In the genomic region with DNA sequence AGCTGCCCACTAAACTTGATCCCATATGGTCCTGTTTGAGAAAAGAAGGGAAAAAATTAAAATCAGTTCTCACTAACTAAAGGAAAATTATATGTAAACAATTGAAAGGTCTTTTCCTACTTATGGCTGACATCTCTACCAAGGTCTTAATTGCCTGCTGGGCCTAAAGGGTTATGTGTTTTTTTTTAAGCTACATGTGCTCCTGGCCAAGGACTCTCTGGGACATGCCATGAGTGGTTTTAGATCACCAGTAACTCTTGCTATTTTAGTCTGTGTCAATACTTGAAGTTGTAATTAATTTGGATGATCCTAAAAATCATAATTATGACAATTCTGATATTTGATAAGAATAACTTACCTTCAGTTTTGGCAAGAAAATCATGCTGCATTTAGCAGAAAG, we compare ENCODE assay signal across 23 cellular contexts. TPM values are rescaled to one million over a fixed set of nuclear protein-coding genes. Genes with fewer than 3 reads are reported as not detected.
DNase-seq lines count a peak whose midpoint lies in the region; ATAC-seq and TF ChIP-seq lines count a peak whose summit lies in the region.
"Had no signal": no experiment of that assay in that cellular context is flagged by ENCODE, and none has a peak within 500 bp of the region (broad histone marks: within the 10 kb centered on the region; RNA-seq: fewer than 3 reads in every experiment).

No MANE protein-coding gene starts in this region.

- H3K27ac ChIP-seq in right atrium auricular region (no peak overlapping the region), osteoblast (ENCODE audit: low read depth, low read length) (no peak overlapping the region)
- H3K27ac ChIP-seq: A549; BLaER1 treated with 17β-estradiol and CSF1 and Interleukin-3, amounts not matched to agents 10 nM and 100 nM had no signal

- no peak overlapping the region for H3K4me2 ChIP-seq in osteoblast (ENCODE audit: insufficient read depth, low read length)
- H3K4me2 ChIP-seq: A549; BLaER1 treated with 17β-estradiol and CSF1 and Interleukin-3, amounts not matched to agents 10 nM and 100 nM; GM23338 had no signal

- H3K36me3 ChIP-seq in right atrium auricular region (no peaks in the 10 kb centered on the region), osteoblast (ENCODE audit: insufficient read depth, low read length) (no peaks in the 10 kb centered on the region)
- H3K36me3 ChIP-seq: BE2C; BLaER1 treated with 17β-estradiol and CSF1 and Interleukin-3, amounts not matched to agents 10 nM and 100 nM had no signal

- H2AFZ ChIP-seq in osteoblast (ENCODE audit: low read length), result no peak overlapping the region
- H2AFZ ChIP-seq: GM23338 had no signal

- intact Hi-C loops in Right ventricle myocardium inferior (cut with DNase I), result no loop called here

- H3K9me3 ChIP-seq in right atrium auricular region (no peaks in the 10 kb centered on the region), osteoblast (ENCODE audit: low read depth, low read length) (no peaks in the 10 kb centered on the region)
- H3K9me3 ChIP-seq: BE2C had no signal

- H4K20me1 ChIP-seq in osteoblast (ENCODE audit: insufficient read depth, low read length), result no peaks in the 10 kb centered on the region
- H4K20me1 ChIP-seq: BLaER1 treated with 17β-estradiol and CSF1 and Interleukin-3, amounts not matched to agents 10 nM and 100 nM had no signal

- peak; percentile 59 for ATAC-seq in Right ventricle myocardium inferior
- ATAC-seq in GM19452 (IDR thresholded peaks at IDR 0.05; ENCODE audit: unreplicated experiment), result no peak
- ATAC-seq: A549, GM12878, GM23338, HCT116 had no signal

- no peaks in the 10 kb centered on the region for H3K79me2 ChIP-seq in osteoblast (ENCODE audit: insufficient read depth, low read length)

- TF ChIP-seq CTCF in right atrium auricular region (IDR thresholded peaks at IDR 0.05) (no peak), osteoblast (IDR thresholded peaks at IDR 0.05; ENCODE audit: extremely low read depth, low read depth, low read length) (no peak)

- H3K4me1 ChIP-seq in right atrium auricular region (no peaks in the 10 kb centered on the region), osteoblast (ENCODE audit: insufficient read depth, low read length) (peaks cover 9% of the 10 kb centered on the region)
- H3K4me1 ChIP-seq: A549; BE2C; BLaER1 treated with 17β-estradiol and CSF1 and Interleukin-3, amounts not matched to agents 10 nM and 100 nM had no signal

- no peak overlapping the region for H3K4me3 ChIP-seq in right atrium auricular region
- no peak overlapping the region for H3K4me3 ChIP-seq in osteoblast (ENCODE audit: insufficient read depth, low read length)
- H3K4me3 ChIP-seq: A549; BLaER1 treated with 17β-estradiol and CSF1 and Interleukin-3, amounts not matched to agents 10 nM and 100 nM; GM12878; GM23338 had no signal

- DNase-seq in Right ventricle myocardium inferior (ENCODE audit: missing footprints) (no peak), right atrium auricular region (ENCODE audit: low spot score) (no peak), myocyte (ENCODE audit: low read depth) (peak; percentile 38), osteoblast (ENCODE audit: insufficient read length, low spot score, missing footprints) (peak; percentile 11), NCI-H187 (lab: John Stamatoyannopoulos, UW) (no peak)
- DNase-seq: 8988T; ACHN; AML-193; BE2C; CD4-positive, alpha-beta T cell; CD8-positive, alpha-beta memory T cell; DMS 273 treated with DMSO at 0.1 percent for 48 hours; DMS79; EL; GDM1; H9 had no signal

- H3K27me3 ChIP-seq in right atrium auricular region, result no peaks in the 10 kb centered on the region
- no peaks in the 10 kb centered on the region for H3K27me3 ChIP-seq in osteoblast (ENCODE audit: insufficient read depth, low read length)
- H3K27me3 ChIP-seq: BE2C; BLaER1 treated with 17β-estradiol and CSF1 and Interleukin-3, amounts not matched to agents 10 nM and 100 nM had no signal

RNA-seq across cellular contexts. Expression of a gene that starts 35.9 kb away (rescaled TPM):
- total RNA-seq in Right ventricle myocardium inferior, result 19.5 TPM
- 10 to 100 TPM; 16.2 to 24.2 TPM for total RNA-seq in right atrium auricular region
- total RNA-seq in myocyte, result 18.5 and 22.0 TPM in 2 replicates
- 7.3 TPM for polyA plus RNA-seq in myocyte (2012)
- 35.5 and 35.9 TPM in 2 replicates for total RNA-seq in osteoblast
- total RNA-seq: CD4-positive, alpha-beta T cell; CD8-positive, alpha-beta memory T cell; GM12878 had no signal
- polyA plus RNA-seq: CD14-positive monocyte; CD8-positive, alpha-beta memory T cell had no signal

Comparison
In these comparisons a context has a peak if more than half of its experiments do, and no peak if none do; other contexts are left out.
1. DNase-seq: peak in myocyte (single experiment) and osteoblast (single experiment); none in Right ventricle myocardium inferior (single experiment), right atrium auricular region (single experiment) and NCI-H187 (0 of 2).